In the genomic region with DNA sequence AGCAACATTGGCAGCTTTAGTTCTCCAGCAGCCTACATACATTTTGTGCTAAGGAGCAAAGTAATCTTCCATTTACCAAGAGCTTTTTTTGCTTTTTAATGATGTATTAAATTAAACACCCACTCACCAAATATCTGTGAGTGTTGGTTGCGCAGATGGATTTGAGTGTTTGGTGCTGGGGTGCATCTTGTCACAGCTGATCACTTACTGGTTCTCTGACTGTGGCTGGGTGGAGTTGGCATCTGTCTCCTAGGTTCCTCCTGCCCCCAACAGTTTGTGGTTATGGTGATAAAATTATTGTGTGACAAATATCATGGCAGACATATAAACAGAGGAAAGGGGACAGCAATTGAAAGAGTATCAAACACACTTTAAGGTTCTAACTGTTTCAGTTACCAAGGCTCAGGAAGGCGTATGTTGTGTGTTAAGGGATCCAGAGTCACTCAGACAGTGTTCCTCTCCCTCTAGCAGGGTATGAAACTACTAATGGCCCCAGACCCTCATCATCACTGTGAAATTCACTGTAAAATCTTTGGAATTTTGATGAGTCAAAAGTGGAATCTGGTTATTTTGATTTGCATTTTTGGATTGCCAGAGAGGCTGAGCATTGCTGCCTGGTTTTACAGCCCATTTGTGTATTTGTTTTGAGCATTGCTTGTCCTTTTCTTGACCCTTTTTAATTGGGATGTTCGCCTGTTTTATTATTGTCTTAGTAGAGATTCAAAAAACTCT, we compare ENCODE assay signal across 18 cellular contexts.
DNase-seq lines count a peak whose midpoint lies in the region; ATAC-seq and TF ChIP-seq lines count a peak whose summit lies in the region.
"Had no signal": no experiment of that assay in that cellular context is flagged by ENCODE, and none has a peak within 500 bp of the region (broad histone marks: within the 10 kb centered on the region; RNA-seq: fewer than 3 reads in every experiment).

No MANE protein-coding gene starts in this region.

- DNase-seq in MG63 (peak; percentile 41), choroid plexus epithelial cell (ENCODE audit: low read depth) (peak; percentile 30), putamen (ENCODE audit: low spot score) (peak; percentile 59), mesenteric fat pad (ENCODE audit: low spot score) (no peak), cerebellar nuclear complex (lab: John Stamatoyannopoulos, UW) (no peak)
- DNase-seq: activated B cell treated with CpG ODN at 0.5 μM for 24 hours; activated gamma-delta T cell treated with Interleukin-2 at 50 U/mL for 16 hours; CD4-positive, CD25-positive, alpha-beta regulatory T cell; DND-41; H9; KBM-7; lower lobe of right lung; nephron progenitor cell had no signal

- H3K9me3 Mint-ChIP-seq in stimulated activated memory B cell treated with anti-CD40 and anti-IgM and Interleukin-4, amounts not matched to agents 10 μg/mL and 1 μg/mL and 100 μg/mL, for 72 hours = peaks cover 4% of the 10 kb centered on the region
- H3K9me3 Mint-ChIP-seq: activated B cell treated with CpG ODN at 0.5 μM for 24 hours, H9, nephron progenitor cell had no signal

- TF ChIP-seq CTCF in choroid plexus epithelial cell (conservative IDR thresholded peaks at IDR 0.05; ENCODE audit: low read depth, low read length) = no peak

- no peak overlapping the region for H3K27ac Mint-ChIP-seq in stimulated activated memory B cell treated with anti-CD40 and anti-IgM and Interleukin-4, amounts not matched to agents 10 μg/mL and 1 μg/mL and 100 μg/mL, for 72 hours
- H3K27ac Mint-ChIP-seq: activated B cell treated with CpG ODN at 0.5 μM for 24 hours; CD4-positive, CD25-positive, alpha-beta regulatory T cell; H9; nephron progenitor cell had no signal

- no peaks in the 10 kb centered on the region for H3K27me3 ChIP-seq in BLaER1
- H3K27me3 ChIP-seq in MG63 = no peaks in the 10 kb centered on the region
- H3K27me3 ChIP-seq: gastroesophageal sphincter, tibial nerve had no signal

- no peaks in the 10 kb centered on the region for H3K36me3 ChIP-seq in BLaER1
- no peaks in the 10 kb centered on the region for H3K36me3 ChIP-seq in MG63
- H3K36me3 ChIP-seq: gastroesophageal sphincter, lower lobe of right lung, tibial nerve had no signal

- no peak overlapping the region for H3K4me3 ChIP-seq in BLaER1
- H3K4me3 ChIP-seq in MG63 = no peak overlapping the region
- H3K4me3 ChIP-seq in choroid plexus epithelial cell (ENCODE audit: low read depth, low read length) = no peak overlapping the region
- H3K4me3 ChIP-seq: gastroesophageal sphincter, lower lobe of right lung, tibial nerve had no signal

- H3K9me3 ChIP-seq in BLaER1 (no peaks in the 10 kb centered on the region), MG63 (no peaks in the 10 kb centered on the region)
- H3K9me3 ChIP-seq: gastroesophageal sphincter, lower lobe of right lung, tibial nerve had no signal

- no peak for ATAC-seq in GM19395 (IDR thresholded peaks at IDR 0.05; ENCODE audit: unreplicated experiment)
- no peak for ATAC-seq in stimulated activated memory B cell treated with anti-CD40 and anti-IgM and Interleukin-4, amounts not matched to agents 10 μg/mL and 1 μg/mL and 100 μg/mL, for 72 hours
- ATAC-seq: gastroesophageal sphincter, lower lobe of right lung had no signal

- H3K4me1 ChIP-seq in BLaER1 = peaks cover 42% of the 10 kb centered on the region
- H3K4me1 ChIP-seq: gastroesophageal sphincter, lower lobe of right lung, tibial nerve had no signal

- H3K27me3 Mint-ChIP-seq in stimulated activated memory B cell treated with anti-CD40 and anti-IgM and Interleukin-4, amounts not matched to agents 10 μg/mL and 1 μg/mL and 100 μg/mL, for 72 hours = peaks cover 20% of the 10 kb centered on the region
- H3K27me3 Mint-ChIP-seq: activated B cell treated with CpG ODN at 0.5 μM for 24 hours had no signal

- H3K4me3 Mint-ChIP-seq in stimulated activated memory B cell treated with anti-CD40 and anti-IgM and Interleukin-4, amounts not matched to agents 10 μg/mL and 1 μg/mL and 100 μg/mL, for 72 hours = no peak overlapping the region
- H3K4me3 Mint-ChIP-seq: activated B cell treated with CpG ODN at 0.5 μM for 24 hours; CD4-positive, CD25-positive, alpha-beta regulatory T cell; H9; nephron progenitor cell had no signal

- H3K27ac ChIP-seq in BLaER1 = peak overlapping the region; percentile 65
- H3K27ac ChIP-seq: gastroesophageal sphincter, lower lobe of right lung, tibial nerve had no signal

- H3K4me1 Mint-ChIP-seq in stimulated activated memory B cell treated with anti-CD40 and anti-IgM and Interleukin-4, amounts not matched to agents 10 μg/mL and 1 μg/mL and 100 μg/mL, for 72 hours = peaks cover 24% of the 10 kb centered on the region
- H3K4me1 Mint-ChIP-seq: CD4-positive, CD25-positive, alpha-beta regulatory T cell; H9; nephron progenitor cell had no signal

- no peaks in the 10 kb centered on the region for H4K20me1 ChIP-seq in BLaER1

- H3K4me2 ChIP-seq in BLaER1 = peak overlapping the region; percentile 85

- no peak overlapping the region for H3K9ac ChIP-seq in BLaER1

- no peaks in the 10 kb centered on the region for H3K36me3 Mint-ChIP-seq in stimulated activated memory B cell treated with anti-CD40 and anti-IgM and Interleukin-4, amounts not matched to agents 10 μg/mL and 1 μg/mL and 100 μg/mL, for 72 hours
- H3K36me3 Mint-ChIP-seq: CD4-positive, CD25-positive, alpha-beta regulatory T cell had no signal

Comparison
In these comparisons a context has a peak if more than half of its experiments do, and no peak if none do; other contexts are left out.
1. DNase-seq: peak in MG63 (single experiment), choroid plexus epithelial cell (single experiment) and putamen (single experiment); none in mesenteric fat pad (single experiment) and cerebellar nuclear complex (0 of 2).